ENCODE assay signal across 1 cellular context in genomic region chr19:10106100-10106936, GRCh38.
A peak's percentile ranks its signal among the peaks of the same experiment; 100 is the strongest.
TF ChIP-seq lines count a peak whose summit lies in the region.

TSS of gene PPAN (plus strand) at chr19:10106362. CDS start at chr19:10106395, 33 bp downstream.

TF ChIP-seq in K562, 482 proteins besides CTCF, POLR2A, EP300 and RAD21 (continued from another document):
- TF ChIP-seq ZNF592 (IDR thresholded peaks at IDR 0.05) = no peak
- TF ChIP-seq, protein P1, sequence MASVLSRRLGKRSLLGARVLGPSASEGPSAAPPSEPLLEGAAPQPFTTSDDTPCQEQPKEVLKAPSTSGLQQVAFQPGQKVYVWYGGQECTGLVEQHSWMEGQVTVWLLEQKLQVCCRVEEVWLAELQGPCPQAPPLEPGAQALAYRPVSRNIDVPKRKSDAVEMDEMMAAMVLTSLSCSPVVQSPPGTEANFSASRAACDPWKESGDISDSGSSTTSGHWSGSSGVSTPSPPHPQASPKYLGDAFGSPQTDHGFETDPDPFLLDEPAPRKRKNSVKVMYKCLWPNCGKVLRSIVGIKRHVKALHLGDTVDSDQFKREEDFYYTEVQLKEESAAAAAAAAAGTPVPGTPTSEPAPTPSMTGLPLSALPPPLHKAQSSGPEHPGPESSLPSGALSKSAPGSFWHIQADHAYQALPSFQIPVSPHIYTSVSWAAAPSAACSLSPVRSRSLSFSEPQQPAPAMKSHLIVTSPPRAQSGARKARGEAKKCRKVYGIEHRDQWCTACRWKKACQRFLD (CRISPR knock-in tag; IDR thresholded peaks at IDR 0.05) = 0 out of 2 replicates have a peak, but pooled peaks have one; percentile 79
- no peak for TF ChIP-seq ZNF507 (tag; conservative IDR thresholded peaks at IDR 0.05)
- TF ChIP-seq, protein P2, sequence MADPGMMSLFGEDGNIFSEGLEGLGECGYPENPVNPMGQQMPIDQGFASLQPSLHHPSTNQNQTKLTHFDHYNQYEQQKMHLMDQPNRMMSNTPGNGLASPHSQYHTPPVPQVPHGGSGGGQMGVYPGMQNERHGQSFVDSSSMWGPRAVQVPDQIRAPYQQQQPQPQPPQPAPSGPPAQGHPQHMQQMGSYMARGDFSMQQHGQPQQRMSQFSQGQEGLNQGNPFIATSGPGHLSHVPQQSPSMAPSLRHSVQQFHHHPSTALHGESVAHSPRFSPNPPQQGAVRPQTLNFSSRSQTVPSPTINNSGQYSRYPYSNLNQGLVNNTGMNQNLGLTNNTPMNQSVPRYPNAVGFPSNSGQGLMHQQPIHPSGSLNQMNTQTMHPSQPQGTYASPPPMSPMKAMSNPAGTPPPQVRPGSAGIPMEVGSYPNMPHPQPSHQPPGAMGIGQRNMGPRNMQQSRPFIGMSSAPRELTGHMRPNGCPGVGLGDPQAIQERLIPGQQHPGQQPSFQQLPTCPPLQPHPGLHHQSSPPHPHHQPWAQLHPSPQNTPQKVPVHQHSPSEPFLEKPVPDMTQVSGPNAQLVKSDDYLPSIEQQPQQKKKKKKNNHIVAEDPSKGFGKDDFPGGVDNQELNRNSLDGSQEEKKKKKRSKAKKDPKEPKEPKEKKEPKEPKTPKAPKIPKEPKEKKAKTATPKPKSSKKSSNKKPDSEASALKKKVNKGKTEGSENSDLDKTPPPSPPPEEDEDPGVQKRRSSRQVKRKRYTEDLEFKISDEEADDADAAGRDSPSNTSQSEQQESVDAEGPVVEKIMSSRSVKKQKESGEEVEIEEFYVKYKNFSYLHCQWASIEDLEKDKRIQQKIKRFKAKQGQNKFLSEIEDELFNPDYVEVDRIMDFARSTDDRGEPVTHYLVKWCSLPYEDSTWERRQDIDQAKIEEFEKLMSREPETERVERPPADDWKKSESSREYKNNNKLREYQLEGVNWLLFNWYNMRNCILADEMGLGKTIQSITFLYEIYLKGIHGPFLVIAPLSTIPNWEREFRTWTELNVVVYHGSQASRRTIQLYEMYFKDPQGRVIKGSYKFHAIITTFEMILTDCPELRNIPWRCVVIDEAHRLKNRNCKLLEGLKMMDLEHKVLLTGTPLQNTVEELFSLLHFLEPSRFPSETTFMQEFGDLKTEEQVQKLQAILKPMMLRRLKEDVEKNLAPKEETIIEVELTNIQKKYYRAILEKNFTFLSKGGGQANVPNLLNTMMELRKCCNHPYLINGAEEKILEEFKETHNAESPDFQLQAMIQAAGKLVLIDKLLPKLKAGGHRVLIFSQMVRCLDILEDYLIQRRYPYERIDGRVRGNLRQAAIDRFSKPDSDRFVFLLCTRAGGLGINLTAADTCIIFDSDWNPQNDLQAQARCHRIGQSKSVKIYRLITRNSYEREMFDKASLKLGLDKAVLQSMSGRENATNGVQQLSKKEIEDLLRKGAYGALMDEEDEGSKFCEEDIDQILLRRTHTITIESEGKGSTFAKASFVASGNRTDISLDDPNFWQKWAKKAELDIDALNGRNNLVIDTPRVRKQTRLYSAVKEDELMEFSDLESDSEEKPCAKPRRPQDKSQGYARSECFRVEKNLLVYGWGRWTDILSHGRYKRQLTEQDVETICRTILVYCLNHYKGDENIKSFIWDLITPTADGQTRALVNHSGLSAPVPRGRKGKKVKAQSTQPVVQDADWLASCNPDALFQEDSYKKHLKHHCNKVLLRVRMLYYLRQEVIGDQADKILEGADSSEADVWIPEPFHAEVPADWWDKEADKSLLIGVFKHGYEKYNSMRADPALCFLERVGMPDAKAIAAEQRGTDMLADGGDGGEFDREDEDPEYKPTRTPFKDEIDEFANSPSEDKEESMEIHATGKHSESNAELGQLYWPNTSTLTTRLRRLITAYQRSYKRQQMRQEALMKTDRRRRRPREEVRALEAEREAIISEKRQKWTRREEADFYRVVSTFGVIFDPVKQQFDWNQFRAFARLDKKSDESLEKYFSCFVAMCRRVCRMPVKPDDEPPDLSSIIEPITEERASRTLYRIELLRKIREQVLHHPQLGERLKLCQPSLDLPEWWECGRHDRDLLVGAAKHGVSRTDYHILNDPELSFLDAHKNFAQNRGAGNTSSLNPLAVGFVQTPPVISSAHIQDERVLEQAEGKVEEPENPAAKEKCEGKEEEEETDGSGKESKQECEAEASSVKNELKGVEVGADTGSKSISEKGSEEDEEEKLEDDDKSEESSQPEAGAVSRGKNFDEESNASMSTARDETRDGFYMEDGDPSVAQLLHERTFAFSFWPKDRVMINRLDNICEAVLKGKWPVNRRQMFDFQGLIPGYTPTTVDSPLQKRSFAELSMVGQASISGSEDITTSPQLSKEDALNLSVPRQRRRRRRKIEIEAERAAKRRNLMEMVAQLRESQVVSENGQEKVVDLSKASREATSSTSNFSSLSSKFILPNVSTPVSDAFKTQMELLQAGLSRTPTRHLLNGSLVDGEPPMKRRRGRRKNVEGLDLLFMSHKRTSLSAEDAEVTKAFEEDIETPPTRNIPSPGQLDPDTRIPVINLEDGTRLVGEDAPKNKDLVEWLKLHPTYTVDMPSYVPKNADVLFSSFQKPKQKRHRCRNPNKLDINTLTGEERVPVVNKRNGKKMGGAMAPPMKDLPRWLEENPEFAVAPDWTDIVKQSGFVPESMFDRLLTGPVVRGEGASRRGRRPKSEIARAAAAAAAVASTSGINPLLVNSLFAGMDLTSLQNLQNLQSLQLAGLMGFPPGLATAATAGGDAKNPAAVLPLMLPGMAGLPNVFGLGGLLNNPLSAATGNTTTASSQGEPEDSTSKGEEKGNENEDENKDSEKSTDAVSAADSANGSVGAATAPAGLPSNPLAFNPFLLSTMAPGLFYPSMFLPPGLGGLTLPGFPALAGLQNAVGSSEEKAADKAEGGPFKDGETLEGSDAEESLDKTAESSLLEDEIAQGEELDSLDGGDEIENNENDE (IDR thresholded peaks at IDR 0.05; ENCODE audit: low read depth, low read length) = no peak
- no peak for TF ChIP-seq ARID2 (IDR thresholded peaks at IDR 0.05)
- peak; percentile 25; the same call in 1 of the 2 replicates for TF ChIP-seq JUND (IDR thresholded peaks at IDR 0.05; ENCODE audit: borderline replicate concordance, low read depth, low read length)
- no peak for TF ChIP-seq JUND (tag; IDR thresholded peaks at IDR 0.05; ENCODE audit: borderline replicate concordance, low read depth, low read length)
- TF ChIP-seq LEF1 (IDR thresholded peaks at IDR 0.05) = no peak
- TF ChIP-seq SNAPC5 (CRISPR knock-in tag; IDR thresholded peaks at IDR 0.05) = no peak
- TF ChIP-seq ZNF316 (IDR thresholded peaks at IDR 0.05) = no peak
- TF ChIP-seq TCFL5 (CRISPR knock-in tag; conservative IDR thresholded peaks at IDR 0.05) = no peak
- TF ChIP-seq POLR2H (tag; IDR thresholded peaks at IDR 0.05; ENCODE audit: low read depth) = 0 out of 2 replicates have a peak, but pooled peaks have one; percentile 11
- TF ChIP-seq NFRKB (IDR thresholded peaks at IDR 0.05; ENCODE audit: low read depth) = no peak
- TF ChIP-seq MCM2 (IDR thresholded peaks at IDR 0.05; ENCODE audit: low read depth) = no peak
- TF ChIP-seq HMGXB4 (CRISPR knock-in tag; IDR thresholded peaks at IDR 0.05) = peak; percentile 81; the same call in 1 of the 2 replicates
- no peak for TF ChIP-seq ZNF24 (IDR thresholded peaks at IDR 0.05)
- no peak for TF ChIP-seq SRF (CRISPR knock-in tag; IDR thresholded peaks at IDR 0.05)
- no peak for TF ChIP-seq NR2F6 (CRISPR knock-in tag; IDR thresholded peaks at IDR 0.05)
- TF ChIP-seq ZNF165 (CRISPR knock-in tag; IDR thresholded peaks at IDR 0.05; ENCODE audit: borderline replicate concordance) = no peak
- TF ChIP-seq CBFA2T3 (IDR thresholded peaks at IDR 0.05) = no peak
- TF ChIP-seq HDGF (IDR thresholded peaks at IDR 0.05) = no peak
- TF ChIP-seq RNF2 (IDR thresholded peaks at IDR 0.05) = 0 out of 2 replicates have a peak, but pooled peaks have one; percentile 54
- no peak for TF ChIP-seq DNMT1 (IDR thresholded peaks at IDR 0.05)
- no peak for TF ChIP-seq PPARD (CRISPR knock-in tag; IDR thresholded peaks at IDR 0.05)
TF ChIP-seq in K562: peak in this region for 116.
